Comparison of ENCODE assay signal across 15 cellular contexts in genomic region chr4:118307619-118308018, GRCh38. TPM values are rescaled to one million over a fixed set of nuclear protein-coding genes. Genes with fewer than 3 reads are reported as not detected.
A peak's percentile ranks its signal among the peaks of the same experiment; 100 is the strongest.
DNase-seq lines count a peak whose midpoint lies in the region; ATAC-seq and TF ChIP-seq lines count a peak whose summit lies in the region.
"Had no signal": no experiment of that assay in that cellular context is flagged by ENCODE, and none has a peak within 500 bp of the region (broad histone marks: within the 10 kb centered on the region; RNA-seq: fewer than 3 reads in every experiment).

No MANE protein-coding gene starts in this region.

- H3K9ac ChIP-seq in neural progenitor cell = no peak overlapping the region

- H3K27me3 Mint-ChIP-seq in glutamatergic neuron (ENCODE audit: unreplicated experiment) = peaks cover 2% of the 10 kb centered on the region
- no peaks in the 10 kb centered on the region for H3K27me3 Mint-ChIP-seq in neural progenitor cell (ENCODE audit: insufficient read depth, low read depth)
- H3K27me3 Mint-ChIP-seq in nephron progenitor cell (ENCODE audit: low read depth, poor library complexity) = no peaks in the 10 kb centered on the region

- H3K4me2 ChIP-seq in neural progenitor cell = no peak overlapping the region

- H2AFZ ChIP-seq in neural progenitor cell (replicated peaks) = peak overlapping the region; percentile 56

- in situ Hi-C loops in HAP-1 (cut with MboI; ENCODE audit: low sequenced_read_pairs) = no loop called here

- H3K36me3 ChIP-seq in HAP-1 (replicated peaks) = peaks cover 23% of the 10 kb centered on the region
- H3K36me3 ChIP-seq in neural progenitor cell = no peaks in the 10 kb centered on the region

- peak overlapping the region; percentile 82 for H3K27ac Mint-ChIP-seq in glutamatergic neuron (ENCODE audit: unreplicated experiment)
- H3K27ac Mint-ChIP-seq in neural progenitor cell = no peak overlapping the region
- H3K27ac Mint-ChIP-seq in nephron progenitor cell = no peak overlapping the region

- no peak overlapping the region for H3K27ac ChIP-seq in neural progenitor cell

- DNase-seq in HAP-1 (ENCODE audit: low spot score in 2 of 2) (peak; percentile 20 to 79), OCI-M1 (lab: John Stamatoyannopoulos, UW) (peak; percentile 32), glutamatergic neuron (no peak), neural progenitor cell (ENCODE audit: low spot score) (no peak), nephron progenitor cell (no peak), dermis blood vessel endothelial cell (no peak)
- DNase-seq: AML-193, Caco-2, DMS53, GOT3, MV-4-11, NCI-H1436, NCI-H2081, NCI-H524 had no signal

- TF ChIP-seq CTCF in glutamatergic neuron (IDR thresholded peaks at IDR 0.05; ENCODE audit: partially characterized antibody, unreplicated experiment) = no peak
- TF ChIP-seq CTCF in neural progenitor cell (IDR thresholded peaks at IDR 0.05) = no peak
- no peak for TF ChIP-seq CTCF in nephron progenitor cell (IDR thresholded peaks at IDR 0.05)

- H3K36me3 Mint-ChIP-seq in glutamatergic neuron (ENCODE audit: unreplicated experiment) (no peaks in the 10 kb centered on the region), neural progenitor cell (no peaks in the 10 kb centered on the region), nephron progenitor cell (ENCODE audit: low read depth) (no peaks in the 10 kb centered on the region)

- H3K27me3 ChIP-seq in HAP-1 (ENCODE audit: low read depth) (no peaks in the 10 kb centered on the region), neural progenitor cell (no peaks in the 10 kb centered on the region)

- no peaks in the 10 kb centered on the region for H4K20me1 ChIP-seq in neural progenitor cell (ENCODE audit: low read depth)

- peaks cover 11% of the 10 kb centered on the region for H3K4me1 ChIP-seq in HAP-1
- H3K4me1 ChIP-seq in neural progenitor cell = no peaks in the 10 kb centered on the region
- H3K4me1 ChIP-seq: Caco-2 had no signal

- H3K9me3 Mint-ChIP-seq in glutamatergic neuron (ENCODE audit: unreplicated experiment) (peaks cover 2% of the 10 kb centered on the region), neural progenitor cell (no peaks in the 10 kb centered on the region), nephron progenitor cell (no peaks in the 10 kb centered on the region)

- H3K4me3 ChIP-seq in HAP-1 (no peak overlapping the region), neural progenitor cell (no peak overlapping the region)

- ATAC-seq in GM18517 (IDR thresholded peaks at IDR 0.05; ENCODE audit: unreplicated experiment) = no peak

- H3K4me3 Mint-ChIP-seq in glutamatergic neuron (ENCODE audit: unreplicated experiment) = peak overlapping the region; percentile 35
- H3K4me3 Mint-ChIP-seq in neural progenitor cell = no peak overlapping the region
- H3K4me3 Mint-ChIP-seq in nephron progenitor cell = no peak overlapping the region

- H3F3A ChIP-seq in neural progenitor cell (ENCODE audit: low read depth) = no peaks in the 10 kb centered on the region

- no peaks in the 10 kb centered on the region for H3K9me3 ChIP-seq in HAP-1
- H3K9me3 ChIP-seq in neural progenitor cell (ENCODE audit: low read depth) = no peaks in the 10 kb centered on the region
- H3K9me3 ChIP-seq: Caco-2 had no signal

- peaks cover 30% of the 10 kb centered on the region for H3K4me1 Mint-ChIP-seq in glutamatergic neuron (ENCODE audit: low read depth, unreplicated experiment)
- H3K4me1 Mint-ChIP-seq in neural progenitor cell = no peaks in the 10 kb centered on the region
- H3K4me1 Mint-ChIP-seq in nephron progenitor cell = no peaks in the 10 kb centered on the region

- no peaks in the 10 kb centered on the region for H3K79me2 ChIP-seq in neural progenitor cell (ENCODE audit: low read depth)

RNA-seq across cellular contexts. Expression of gene PRSS12, which starts 45.2 kb away (rescaled TPM):
- total RNA-seq in glutamatergic neuron (ENCODE audit: unreplicated experiment) (113 TPM), neural progenitor cell (ENCODE audit: low replicate concordance) (1.6 and 1.9 TPM in 2 replicates), dermis blood vessel endothelial cell (0.17 and 8.2 TPM in 2 replicates)

Comparison
In these comparisons a context has a peak if more than half of its experiments do, and no peak if none do; other contexts are left out.
1. DNase-seq: peak in HAP-1 (2 of 2) and OCI-M1 (single experiment); none in glutamatergic neuron (single experiment), neural progenitor cell (single experiment), nephron progenitor cell (single experiment) and dermis blood vessel endothelial cell (single experiment).
2. RNA of gene PRSS12, which starts 45.2 kb away (total RNA-seq): 113 TPM in glutamatergic neuron (single experiment); 1.6 to 1.9 TPM in neural progenitor cell and 0.17 to 8.2 TPM in dermis blood vessel endothelial cell; every median in the first group is over 10 times any median in the second.